In genomic region chr1:216722841-216723240, GRCh38 we compare ENCODE assay signal across 10 cellular contexts. TPM values are rescaled to one million over a fixed set of nuclear protein-coding genes. Genes with fewer than 3 reads are reported as not detected.
DNase-seq lines count a peak whose midpoint lies in the region; ATAC-seq and TF ChIP-seq lines count a peak whose summit lies in the region.
"Had no signal": no experiment of that assay in that cellular context is flagged by ENCODE, and none has a peak within 500 bp of the region (broad histone marks: within the 10 kb centered on the region; RNA-seq: fewer than 3 reads in every experiment).

No MANE protein-coding gene starts in this region.

- H4K20me1 ChIP-seq in BLaER1 treated with 17β-estradiol and CSF1 and Interleukin-3, amounts not matched to agents 10 nM and 100 nM = no peaks in the 10 kb centered on the region

- H3K36me3 ChIP-seq in BLaER1 treated with 17β-estradiol and CSF1 and Interleukin-3, amounts not matched to agents 10 nM and 100 nM = no peaks in the 10 kb centered on the region
- H3K36me3 ChIP-seq in gastroesophageal sphincter = no peaks in the 10 kb centered on the region
- H3K36me3 ChIP-seq in CD8-positive, alpha-beta memory T cell (ENCODE audit: insufficient read depth, low read length) = no peaks in the 10 kb centered on the region

- H3K27ac Mint-ChIP-seq in nephron progenitor cell = no peak overlapping the region
- H3K27ac Mint-ChIP-seq in CD8-positive, alpha-beta memory T cell = no peak overlapping the region

- peaks cover 0 to 28% (median 9%) of the 10 kb centered on the region in 10 experiments; a peak in 7 of 20 replicates for H3K4me1 ChIP-seq in BLaER1 treated with 17β-estradiol and CSF1 and Interleukin-3, amounts not matched to agents 10 nM and 100 nM
- peaks cover 0 to 17% (median 3%) of the 10 kb centered on the region in 3 donors for H3K4me1 ChIP-seq in gastroesophageal sphincter
- H3K4me1 ChIP-seq in CD8-positive, alpha-beta memory T cell (ENCODE audit: insufficient read depth, low read length) = no peaks in the 10 kb centered on the region

- no peak overlapping the region for H3K9ac ChIP-seq in BLaER1 treated with 17β-estradiol and CSF1 and Interleukin-3, amounts not matched to agents 10 nM and 100 nM

- no peak overlapping the region for H3K4me3 ChIP-seq in BLaER1 treated with 17β-estradiol and CSF1 and Interleukin-3, amounts not matched to agents 10 nM and 100 nM
- H3K4me3 ChIP-seq in gastroesophageal sphincter = peak overlapping the region; percentile 42 to 54
- no peak overlapping the region for H3K4me3 ChIP-seq in CD8-positive, alpha-beta memory T cell (ENCODE audit: low read length)

- TF ChIP-seq EP300 in gastroesophageal sphincter (IDR thresholded peaks at IDR 0.05) = no peak

- H3K27me3 Mint-ChIP-seq in nephron progenitor cell (ENCODE audit: low read depth, poor library complexity) = peaks cover 30% of the 10 kb centered on the region
- peaks cover 0 to 7% of the 10 kb centered on the region in 2 donors for H3K27me3 Mint-ChIP-seq in CD8-positive, alpha-beta memory T cell

- CTCF ChIA-PET in CD8-positive, alpha-beta memory T cell (lab: Charles Lee) = no interaction called here

- DNase-seq in NCI-H69 (lab: John Stamatoyannopoulos, UW) = peak; percentile 92
- no peak for DNase-seq in nephron progenitor cell
- no peak for DNase-seq in inferior parietal cortex (ENCODE audit: extremely low spot score)
- no peak for DNase-seq in CD8-positive, alpha-beta memory T cell
- DNase-seq in occipital lobe (lab: John Stamatoyannopoulos, UW) = no peak
- DNase-seq in activated CD4-positive, alpha-beta T cell treated with anti-CD3 and anti-CD28 coated beads for 4 hours = no peak
- DNase-seq: activated naive CD4-positive, alpha-beta T cell had no signal

- no peak for TF ChIP-seq POLR2A in gastroesophageal sphincter (IDR thresholded peaks at IDR 0.05)

- no peaks in the 10 kb centered on the region for H3K36me3 Mint-ChIP-seq in nephron progenitor cell (ENCODE audit: low read depth)
- H3K36me3 Mint-ChIP-seq in CD8-positive, alpha-beta memory T cell = no peaks in the 10 kb centered on the region

- no peak for ATAC-seq in gastroesophageal sphincter

- H3K9me3 ChIP-seq in BLaER1 treated with 17β-estradiol and CSF1 and Interleukin-3, amounts not matched to agents 10 nM and 100 nM (replicated peaks in 1 of 11) = no peaks in the 10 kb centered on the region
- no peaks in the 10 kb centered on the region for H3K9me3 ChIP-seq in gastroesophageal sphincter
- no peaks in the 10 kb centered on the region for H3K9me3 ChIP-seq in CD8-positive, alpha-beta memory T cell (ENCODE audit: low read length)

- WGBS in gastroesophageal sphincter (ENCODE audit: low coverage in 1 of 2), 2 donors = 2 to 7% methylated on average over 5 to 6 of the region's 6 CpGs

- H3K4me2 ChIP-seq in BLaER1 treated with 17β-estradiol and CSF1 and Interleukin-3, amounts not matched to agents 10 nM and 100 nM = peak overlapping the region in 6 of 11 experiments; percentile 6 to 41 (median 18); a peak in 7 of 22 replicates

- H3K4me1 Mint-ChIP-seq in nephron progenitor cell = peaks cover 27% of the 10 kb centered on the region
- H3K4me1 Mint-ChIP-seq in CD8-positive, alpha-beta memory T cell = peaks cover 0 to 4% (median 0%) of the 10 kb centered on the region in 3 donors

- H3K27me3 ChIP-seq in BLaER1 treated with 17β-estradiol and CSF1 and Interleukin-3, amounts not matched to agents 10 nM and 100 nM = peaks cover 4 to 12% (median 10%) of the 10 kb centered on the region in 11 experiments; a peak in 15 of 22 replicates
- no peaks in the 10 kb centered on the region for H3K27me3 ChIP-seq in gastroesophageal sphincter
- H3K27me3 ChIP-seq in CD8-positive, alpha-beta memory T cell (ENCODE audit: insufficient read depth, low read length, poor library complexity, severe bottlenecking) = no peaks in the 10 kb centered on the region

- peak overlapping the region; percentile 90 for H3K4me3 Mint-ChIP-seq in nephron progenitor cell
- peak overlapping the region in 1 of 7 donors; percentile 7 for H3K4me3 Mint-ChIP-seq in CD8-positive, alpha-beta memory T cell

- H3K9me3 Mint-ChIP-seq in nephron progenitor cell = no peaks in the 10 kb centered on the region
- H3K9me3 Mint-ChIP-seq in CD8-positive, alpha-beta memory T cell = peaks cover 0 to 3% (median 0%) of the 10 kb centered on the region in 5 donors

- POLR2A ChIA-PET in CD8-positive, alpha-beta memory T cell (lab: Charles Lee) = no interaction called here

- H3K27ac ChIP-seq in BLaER1 treated with 17β-estradiol and CSF1 and Interleukin-3, amounts not matched to agents 10 nM and 100 nM = no peak overlapping the region
- H3K27ac ChIP-seq in gastroesophageal sphincter = peak overlapping the region in 3 of 4 donors; percentile 25 to 68 (median 40)
- H3K27ac ChIP-seq in CD8-positive, alpha-beta memory T cell (ENCODE audit: low read depth, low read length) = no peak overlapping the region
- H3K27ac ChIP-seq: skin epidermis had no signal

- TF ChIP-seq CTCF in gastroesophageal sphincter (IDR thresholded peaks at IDR 0.05) = no peak
- TF ChIP-seq CTCF in nephron progenitor cell (IDR thresholded peaks at IDR 0.05) = no peak

RNA-seq across cellular contexts. Expression of gene ESRRG, which starts 0.4 kb away (rescaled TPM):
- 1 to 10 TPM in 3 of 4 donors, not detected in 1; 1.9 to 6.8 (median 3.2) TPM for total RNA-seq in gastroesophageal sphincter
- not detected for total RNA-seq in CD8-positive, alpha-beta memory T cell
- not detected for polyA plus RNA-seq in CD8-positive, alpha-beta memory T cell
- 6.9 TPM for total RNA-seq in occipital lobe

Comparison
In these comparisons a context has a peak if more than half of its experiments do, and no peak if none do; other contexts are left out.
1. H3K27ac ChIP-seq: peak in gastroesophageal sphincter (3 of 4); none in BLaER1 treated with 17β-estradiol and CSF1 and Interleukin-3, amounts not matched to agents 10 nM and 100 nM (0 of 11) and CD8-positive, alpha-beta memory T cell (single experiment).
2. H3K4me3 ChIP-seq: peak in gastroesophageal sphincter (2 of 2); none in BLaER1 treated with 17β-estradiol and CSF1 and Interleukin-3, amounts not matched to agents 10 nM and 100 nM (0 of 10) and CD8-positive, alpha-beta memory T cell (single experiment).